ENCODE assay signal across 8 cellular contexts in genomic region chr17:60135951-60136666, GRCh38. TPM values are rescaled to one million over a fixed set of nuclear protein-coding genes. Genes with fewer than 3 reads are reported as not detected.
DNase-seq lines count a peak whose midpoint lies in the region; ATAC-seq and TF ChIP-seq lines count a peak whose summit lies in the region.

No MANE protein-coding gene starts in this region.

- no peaks in the 10 kb centered on the region for H3K9me2 ChIP-seq in OCI-LY7 (ENCODE audit: insufficient read depth, low read length)

- H3K4me1 Mint-ChIP-seq in CD4-positive, CD25-positive, alpha-beta regulatory T cell, result peaks cover 4 to 47% (median 28%) of the 10 kb centered on the region in 4 donors
- peaks cover 10% of the 10 kb centered on the region for H3K4me1 Mint-ChIP-seq in endodermal cell

- no peaks in the 10 kb centered on the region for H3K36me3 ChIP-seq in CD4-positive, CD25-positive, alpha-beta regulatory T cell (ENCODE audit: control insufficient read depth, insufficient read depth, low read length)
- H3K36me3 ChIP-seq in OCI-LY7 (ENCODE audit: insufficient read depth, low read length) (peaks cover 16% of the 10 kb centered on the region), endodermal cell (ENCODE audit: control insufficient read depth, insufficient read depth, low read length) (peaks cover 8% of the 10 kb centered on the region), neutrophil (peaks cover 5% of the 10 kb centered on the region)

- intact Hi-C loops in OCI-LY7 (cut with micrococcal nuclease; ENCODE audit: unreplicated experiment), result loop anchor here (10.0 kb wide), 1 partner anchor 259 kb away; the partner anchor contains the start of gene USP32

- H3K4me3 Mint-ChIP-seq in CD4-positive, CD25-positive, alpha-beta regulatory T cell, result peak overlapping the region; percentile 94 to 97 (median 96)
- peak overlapping the region; percentile 75 for H3K4me3 Mint-ChIP-seq in endodermal cell

- H3K9ac ChIP-seq in endodermal cell (ENCODE audit: extremely low read depth, low read length, poor library complexity, severe bottlenecking), result no peak overlapping the region

- CTCF ChIA-PET in OCI-LY7 (lab: Charles Lee; ENCODE audit: unreplicated experiment), result no interaction called here

- POLR2A ChIA-PET in OCI-LY7 (lab: Charles Lee), result no interaction called here

- peak overlapping the region; percentile 45 for H3K4me2 ChIP-seq in OCI-LY7 (ENCODE audit: low read length)

- peak overlapping the region; percentile 95 for H2AFZ ChIP-seq in OCI-LY7 (ENCODE audit: low read length)

- H3K27ac ChIP-seq in CD4-positive, CD25-positive, alpha-beta regulatory T cell (ENCODE audit: insufficient read depth, low read length, poor library complexity, severe bottlenecking), result no peak overlapping the region
- H3K27ac ChIP-seq in OCI-LY7 (ENCODE audit: low read depth, low read length, poor library complexity, severe bottlenecking) (no peak overlapping the region), endodermal cell (ENCODE audit: low read depth, low read length) (no peak overlapping the region), neutrophil (no peak overlapping the region)

- no peak for ATAC-seq in CD4-positive, CD25-positive, alpha-beta regulatory T cell (ENCODE audit: low read depth in 2 of 2)

- TF ChIP-seq CTCF in OCI-LY7 (conservative IDR thresholded peaks at IDR 0.05; ENCODE audit: low read length) (no peak), endodermal cell (conservative IDR thresholded peaks at IDR 0.05) (no peak), neutrophil (IDR thresholded peaks at IDR 0.05) (no peak)

- peaks cover 4% of the 10 kb centered on the region for H3K27me3 ChIP-seq in CD4-positive, CD25-positive, alpha-beta regulatory T cell (ENCODE audit: control insufficient read depth, insufficient read depth, low read length)
- H3K27me3 ChIP-seq in endodermal cell (ENCODE audit: control insufficient read depth, insufficient read depth, low read length, poor library complexity, severe bottlenecking) (peaks cover 53% of the 10 kb centered on the region), neutrophil (peaks cover 56% of the 10 kb centered on the region)

- H3K79me2 ChIP-seq in OCI-LY7 (ENCODE audit: insufficient read depth, low read depth, low read length), result no peaks in the 10 kb centered on the region

- no peaks in the 10 kb centered on the region for H3K9me3 ChIP-seq in CD4-positive, CD25-positive, alpha-beta regulatory T cell (ENCODE audit: control insufficient read depth in 2 of 2, low read length in 2 of 2)
- H3K9me3 ChIP-seq in OCI-LY7 (ENCODE audit: low read length) (no peaks in the 10 kb centered on the region; the same call in 1 of the 2 replicates), endodermal cell (ENCODE audit: control insufficient read depth, low read length) (no peaks in the 10 kb centered on the region), neutrophil (no peaks in the 10 kb centered on the region)

- no TSS peak for BruUV-seq in OCI-LY7 (replicated peaks; lab: Mats Ljungman, UMichigan)

- 82 to 87% methylated on average over 13 of the region's 13 CpGs for WGBS in endodermal cell (ENCODE audit: insufficient coverage in 1 of 2, insufficient read length in 1 of 2), 2 experiments

- H3K4me1 ChIP-seq in CD4-positive, CD25-positive, alpha-beta regulatory T cell (ENCODE audit: control insufficient read depth, insufficient read depth, low read length, poor library complexity, severe bottlenecking), result peaks cover 28% of the 10 kb centered on the region
- H3K4me1 ChIP-seq in OCI-LY7 (ENCODE audit: insufficient read depth, low read length, poor library complexity, severe bottlenecking), result peaks cover 15% of the 10 kb centered on the region
- no peaks in the 10 kb centered on the region for H3K4me1 ChIP-seq in endodermal cell (ENCODE audit: control insufficient read depth, insufficient read depth, low read length)
- H3K4me1 ChIP-seq in neutrophil (ENCODE audit: control insufficient read depth in 1 of 2, insufficient read depth in 1 of 2, low read depth in 1 of 2, low read length in 1 of 2), result peaks cover 31 to 37% of the 10 kb centered on the region in 2 experiments

- H3K9me3 Mint-ChIP-seq in CD4-positive, CD25-positive, alpha-beta regulatory T cell, result no peaks in the 10 kb centered on the region
- H3K9me3 Mint-ChIP-seq in endodermal cell, result peaks cover 3% of the 10 kb centered on the region

- H3K36me3 Mint-ChIP-seq in CD4-positive, CD25-positive, alpha-beta regulatory T cell, result peaks cover 8% of the 10 kb centered on the region
- peaks cover 15% of the 10 kb centered on the region for H3K36me3 Mint-ChIP-seq in endodermal cell (ENCODE audit: low read depth)

- peak overlapping the region in 1 of 3 donors; percentile 88 for H3K27ac Mint-ChIP-seq in CD4-positive, CD25-positive, alpha-beta regulatory T cell
- no peak overlapping the region for H3K27ac Mint-ChIP-seq in endodermal cell

- no peak for DNase-seq in CD4-positive, CD25-positive, alpha-beta regulatory T cell
- DNase-seq in OCI-LY7 (ENCODE audit: low spot score) (peak; percentile 20), endodermal cell (peak; percentile 40), DMS114 treated with DMSO at 0.1 percent for 48 hours (lab: John Stamatoyannopoulos, UW; ENCODE audit: unreplicated experiment) (no peak), medulla oblongata (ENCODE audit: extremely low spot score) (no peak), HT-29 (ENCODE audit: low spot score) (no peak)
- DNase-seq in activated CD8-positive, alpha-beta memory T cell treated with anti-CD3 and anti-CD28 coated beads, Interleukin-2, amount 50 U/mL, for 4 hours, result no peak

- H4K20me1 ChIP-seq in OCI-LY7 (ENCODE audit: insufficient read depth, low read length), result no peaks in the 10 kb centered on the region

- H3K27me3 Mint-ChIP-seq in CD4-positive, CD25-positive, alpha-beta regulatory T cell, result peaks cover 40% of the 10 kb centered on the region
- H3K27me3 Mint-ChIP-seq in endodermal cell (ENCODE audit: insufficient read depth), result peaks cover 64% of the 10 kb centered on the region

- H3K4me3 ChIP-seq in CD4-positive, CD25-positive, alpha-beta regulatory T cell (ENCODE audit: low read depth, low read length), result peak overlapping the region; percentile 65
- H3K4me3 ChIP-seq in OCI-LY7 (ENCODE audit: low read depth, low read length, poor library complexity, severe bottlenecking) (peak overlapping the region; percentile 76), endodermal cell (ENCODE audit: low read length) (peak overlapping the region; percentile 94), neutrophil (ENCODE audit: low read depth in 1 of 2, low read length in 1 of 2) (peak overlapping the region; percentile 66 to 82)

RNA-seq across cellular contexts. Expression of gene CA4, which starts 13.7 kb away (rescaled TPM):
- not detected for total RNA-seq in CD4-positive, CD25-positive, alpha-beta regulatory T cell
- polyA plus RNA-seq in CD4-positive, CD25-positive, alpha-beta regulatory T cell, result not detected
- not detected in 2 replicates for total RNA-seq in OCI-LY7 (2014; rRNA removed; shearing (Covaris generic))
- not detected in 2 replicates for total RNA-seq in OCI-LY7 (2022)
- 1 to 10 TPM; 1.5 to 3.0 TPM for total RNA-seq in endodermal cell
- polyA plus RNA-seq in endodermal cell (2013, experiment 1 of 2), result 1.5 TPM
- polyA plus RNA-seq in endodermal cell (2013, experiment 2 of 2), result 0.66 TPM
- total RNA-seq in HT-29 (2014; rRNA removed; shearing (Covaris generic)), result 0.10 TPM in 1 of 2 replicates, not detected in the other

RNA-seq across cellular contexts. Expression of gene HEATR6, which starts 57.4 kb away (rescaled TPM):
- 17.0 TPM for total RNA-seq in CD4-positive, CD25-positive, alpha-beta regulatory T cell
- 10 to 100 TPM in 2 of 4 donors, 1 to 10 TPM in 2; 7.8 to 12.3 (median 9.3) TPM for polyA plus RNA-seq in CD4-positive, CD25-positive, alpha-beta regulatory T cell
- total RNA-seq in OCI-LY7 (2014; rRNA removed; shearing (Covaris generic)), result 9.6 and 10.4 TPM in 2 replicates
- 6.6 and 8.7 TPM in 2 replicates for total RNA-seq in OCI-LY7 (2022)
- total RNA-seq in endodermal cell, result 10 to 100 TPM; 25.5 to 27.6 TPM
- polyA plus RNA-seq in endodermal cell (2013, experiment 1 of 2), result 27.8 TPM
- polyA plus RNA-seq in endodermal cell (2013, experiment 2 of 2), result 23.5 TPM
- total RNA-seq in HT-29 (2014; rRNA removed; shearing (Covaris generic)), result 3.8 and 4.2 TPM in 2 replicates

Comparison
In these comparisons a context has a peak if more than half of its experiments do, and no peak if none do; other contexts are left out.
1. DNase-seq: peak in OCI-LY7 (single experiment) and endodermal cell (single experiment); none in CD4-positive, CD25-positive, alpha-beta regulatory T cell (0 of 3), DMS114 treated with DMSO at 0.1 percent for 48 hours (single experiment), medulla oblongata (single experiment), HT-29 (single experiment) and activated CD8-positive, alpha-beta memory T cell treated with anti-CD3 and anti-CD28 coated beads, Interleukin-2, amount 50 U/mL, for 4 hours (single experiment).
2. Peak in every context shown above with its lines, with median percentiles within 50 percentile points of each other: H3K4me3 ChIP-seq.